Comparison of ENCODE assay signal across 15 cellular contexts in genomic region chr4:77172336-77172735, GRCh38. TPM values are rescaled to one million over a fixed set of nuclear protein-coding genes. Genes with fewer than 3 reads are reported as not detected.
DNase-seq lines count a peak whose midpoint lies in the region; ATAC-seq and TF ChIP-seq lines count a peak whose summit lies in the region.
"Had no signal": no experiment of that assay in that cellular context is flagged by ENCODE, and none has a peak within 500 bp of the region (broad histone marks: within the 10 kb centered on the region; RNA-seq: fewer than 3 reads in every experiment).

No MANE protein-coding gene starts in this region.

- peak overlapping the region; percentile 56 for H2BK5ac ChIP-seq in IMR-90 (ENCODE audit: low read depth, low read length, poor library complexity, severe bottlenecking)

- H3K27ac ChIP-seq in IMR-90 (ENCODE audit: insufficient read depth, low read length): no peak overlapping the region
- peak overlapping the region; percentile 91 for H3K27ac ChIP-seq in mammary epithelial cell (ENCODE audit: insufficient read depth, low read depth, low read length)
- H3K27ac ChIP-seq: C4-2B, KMS-11, PC-9 had no signal

- POLR2A ChIA-PET in IMR-90 (lab: Charles Lee; ENCODE audit: unreplicated experiment): no interaction called here

- CTCF ChIA-PET in IMR-90 (lab: Yijun Ruan, JAX) (no interaction called here), mammary epithelial cell (lab: Charles Lee; ENCODE audit: low non-redundant PET) (interaction anchor here (0.7 kb wide), 1 partner anchor 17 kb away, joined by 3 read pairs; no protein-coding TSS in a partner anchor)

- peaks cover 1% of the 10 kb centered on the region for H3K79me2 ChIP-seq in mammary epithelial cell (ENCODE audit: insufficient read depth, low read length)

- TF ChIP-seq CTCF in AG09319 (IDR thresholded peaks at IDR 0.05; ENCODE audit: low read depth, low read length): no peak
- TF ChIP-seq CTCF in IMR-90 (conservative IDR thresholded peaks at IDR 0.05; ENCODE audit: low read depth, low read length): no peak
- TF ChIP-seq CTCF in mammary epithelial cell (conservative IDR thresholded peaks at IDR 0.05 in 1 of 2, IDR thresholded peaks at IDR 0.05 in 1 of 2; ENCODE audit: extremely low read depth in 1 of 2, insufficient read depth in 1 of 2, low read depth in 1 of 2, low read length in 2 of 2): no peak

- no peak overlapping the region for H3K56ac ChIP-seq in IMR-90 (ENCODE audit: extremely low read depth, insufficient read depth, low read length)

- no peak overlapping the region for H4K91ac ChIP-seq in IMR-90 (ENCODE audit: insufficient read depth, low read depth, low read length)

- no peak overlapping the region for H2BK120ac ChIP-seq in IMR-90 (ENCODE audit: low read depth, low read length)

- H2BK20ac ChIP-seq in IMR-90 (ENCODE audit: low read depth, low read length): no peak overlapping the region

- in situ Hi-C loops in IMR-90 (cut with MboI; ENCODE audit: low sequenced_read_pairs) (loop anchor here (5.0 to 25.0 kb wide), 2 partner anchors 100 to 410 kb away; no protein-coding TSS in a partner anchor), mammary epithelial cell (cut with MboI; ENCODE audit: low sequenced_read_pairs in 2 of 2) (no loop called here), HAP-1 (cut with MboI; ENCODE audit: low sequenced_read_pairs) (no loop called here)

- no peak overlapping the region for H3K14ac ChIP-seq in IMR-90 (replicated peaks; ENCODE audit: low read depth, low read length)

- H3K4me3 ChIP-seq in IMR-90 (ENCODE audit: insufficient read depth, low read depth, low read length) (no peak overlapping the region), mammary epithelial cell (replicated peaks in 1 of 3; ENCODE audit: insufficient read depth in 1 of 3, low read depth in 2 of 3, low read length in 3 of 3) (no peak overlapping the region), HAP-1 (no peak overlapping the region)
- H3K4me3 ChIP-seq: PC-9 had no signal

- H3K4me2 ChIP-seq in IMR-90 (ENCODE audit: low read depth, low read length) (peak overlapping the region; percentile 71), mammary epithelial cell (ENCODE audit: insufficient read depth, low read depth, low read length) (peak overlapping the region; percentile 52)
- H3K4me2 ChIP-seq: KMS-11, PC-9 had no signal

- no peak overlapping the region for H2AK9ac ChIP-seq in IMR-90 (replicated peaks; ENCODE audit: low read depth, low read length, poor library complexity)

- 0 out of 4 replicates have a peak, but pooled peaks cover 0 to 4% of the 10 kb centered on the region in 2 experiments for H3K79me1 ChIP-seq in IMR-90 (ENCODE audit: low read depth in 1 of 2, low read length in 2 of 2)

- H2BK15ac ChIP-seq in IMR-90 (ENCODE audit: low read depth, low read length): 0 out of 3 replicates have a peak overlapping the region, but pooled peaks have one; percentile 88

- ATAC-seq in IMR-90 (ENCODE audit: low read depth) (peak; percentile 90), left colon (no peak), GM18870 (IDR thresholded peaks at IDR 0.05; ENCODE audit: unreplicated experiment) (no peak)
- ATAC-seq: stimulated activated naive B cell treated with anti-CD40 and anti-IgM and Interleukin-4, amounts not matched to agents 10 μg/mL and 1 μg/mL and 100 μg/mL, for 72 hours had no signal

- BruUV-seq in IMR-90 (replicated peaks; lab: Mats Ljungman, UMichigan): no TSS peak
- no TSS peak for BruUV-seq in mammary epithelial cell (replicated peaks; lab: Mats Ljungman, UMichigan)

- H2AK5ac ChIP-seq in IMR-90 (ENCODE audit: low read depth, low read length): no peak overlapping the region

- H4K8ac ChIP-seq in IMR-90 (ENCODE audit: low read depth in 2 of 2, low read length in 2 of 2): peak overlapping the region in 1 of 2 experiments; percentile 71; a peak in 2 of 4 replicates

- no CpG with 5 or more reads among the region's 3 CpGs for WGBS in IMR-90 (ENCODE audit: extremely low coverage in 2 of 2, insufficient read length in 1 of 2), 2 experiments
- WGBS in mammary epithelial cell (ENCODE audit: low coverage, missing lambda C conversion rate): 0% methylated on average over 3 of the region's 3 CpGs

- intact Hi-C loops in IMR-90 (cut with micrococcal nuclease): loop anchor here (2.0 kb wide), 1 partner anchor 14 kb away; no protein-coding TSS in a partner anchor
- intact Hi-C loops in mammary epithelial cell (cut with micrococcal nuclease): loop anchor here (1.0 kb wide), 1 partner anchor 30 kb away; no protein-coding TSS in a partner anchor
- intact Hi-C loops in left colon (cut with DNase I, micrococcal nuclease): no loop called here

- H2AFZ ChIP-seq in IMR-90 (replicated peaks; ENCODE audit: low read length, poor library complexity) (no peak overlapping the region), mammary epithelial cell (ENCODE audit: low read depth, low read length) (peak overlapping the region; percentile 25)
- H2AFZ ChIP-seq: PC-9 had no signal

- H4K20me1 ChIP-seq in IMR-90 (ENCODE audit: insufficient read depth, low read length) (peaks cover 8% of the 10 kb centered on the region; the same call in 1 of the 2 replicates), mammary epithelial cell (ENCODE audit: insufficient read depth, low read length) (no peaks in the 10 kb centered on the region)

- DNase-seq in AG09319 (ENCODE audit: extremely low read depth, low read depth) (peak; percentile 46), IMR-90 (peak; percentile 95), mammary epithelial cell (peak; percentile 91), kidney glomerular epithelial cell (lab: John Stamatoyannopoulos, UW) (peak; percentile 97), COLO668 (lab: John Stamatoyannopoulos, UW; ENCODE audit: unreplicated experiment) (no peak), left colon (no peak), HAP-1 (ENCODE audit: low spot score in 2 of 2) (no peak)
- DNase-seq: dermis blood vessel endothelial cell; hippocampal formation; NCI-H2107; stimulated activated naive B cell treated with anti-CD40 and anti-IgM and Interleukin-4, amounts not matched to agents 10 μg/mL and 1 μg/mL and 100 μg/mL, for 72 hours had no signal

- peaks cover 7% of the 10 kb centered on the region for H3K9me1 ChIP-seq in IMR-90 (ENCODE audit: insufficient read depth, low read length)

- peaks cover 33% of the 10 kb centered on the region for H3K27me3 ChIP-seq in IMR-90 (ENCODE audit: control insufficient read depth, insufficient read depth, low read length)
- no peaks in the 10 kb centered on the region for H3K27me3 ChIP-seq in mammary epithelial cell (ENCODE audit: insufficient read depth, low read length)
- H3K27me3 ChIP-seq in HAP-1 (ENCODE audit: low read depth): no peaks in the 10 kb centered on the region

- H4K5ac ChIP-seq in IMR-90 (ENCODE audit: low read depth, low read length): no peak overlapping the region

- H3K9me3 ChIP-seq in IMR-90 (ENCODE audit: control insufficient read depth, insufficient read depth, low read length) (no peaks in the 10 kb centered on the region), mammary epithelial cell (replicated peaks; ENCODE audit: insufficient read depth, low read length) (no peaks in the 10 kb centered on the region), HAP-1 (no peaks in the 10 kb centered on the region)

- H3K4me1 ChIP-seq in IMR-90 (ENCODE audit: control insufficient read depth, insufficient read depth, low read length): peaks cover 10% of the 10 kb centered on the region
- peaks cover 58% of the 10 kb centered on the region for H3K4me1 ChIP-seq in mammary epithelial cell (ENCODE audit: insufficient read depth, low read length)
- H3K4me1 ChIP-seq in HAP-1: no peaks in the 10 kb centered on the region

- H3K4ac ChIP-seq in IMR-90 (ENCODE audit: low read depth, low read length): no peak overlapping the region

- H3K36me3 ChIP-seq in IMR-90 (ENCODE audit: control insufficient read depth, insufficient read depth, low read length) (peaks cover 21% of the 10 kb centered on the region), mammary epithelial cell (ENCODE audit: insufficient read depth, low read length) (peaks cover 19% of the 10 kb centered on the region), HAP-1 (replicated peaks) (no peaks in the 10 kb centered on the region; the same call in none of the 2 replicates)

- dilution Hi-C loops in IMR-90 (cut with HindIII; ENCODE audit: low sequenced_read_pairs, unreplicated experiment) (no loop called here), mammary epithelial cell (cut with HindIII; ENCODE audit: low sequenced_read_pairs) (no loop called here)

- no peak overlapping the region for H3K23ac ChIP-seq in IMR-90 (ENCODE audit: low read depth, low read length)

- no peak for TF ChIP-seq POLR2A in IMR-90 (IDR thresholded peaks at IDR 0.05; ENCODE audit: low read depth, low read length)

- TF ChIP-seq RAD21 in IMR-90 (IDR thresholded peaks at IDR 0.05; ENCODE audit: low read length): no peak

- H3K18ac ChIP-seq in IMR-90 (ENCODE audit: low read depth, low read length): no peak overlapping the region

- H3K9ac ChIP-seq in IMR-90 (ENCODE audit: low read depth, low read length): no peak overlapping the region
- H3K9ac ChIP-seq in mammary epithelial cell (ENCODE audit: insufficient read depth, low read length): peak overlapping the region; percentile 54
- H3K9ac ChIP-seq: KMS-11 had no signal

TF ChIP-seq in IMR-90, 13 proteins besides CTCF, POLR2A, EP300 and RAD21:
- peak; percentile 67; the same call in 1 of the 2 replicates for TF ChIP-seq NFE2L2 (IDR thresholded peaks at IDR 0.05; ENCODE audit: low read depth, low read length)
- peak; percentile 73 for TF ChIP-seq CEBPB (IDR thresholded peaks at IDR 0.05; ENCODE audit: low read depth, low read length)
- TF ChIP-seq FOS (IDR thresholded peaks at IDR 0.05; ENCODE audit: low read depth, low read length): peak; percentile 51
- TF ChIP-seq RFX5 (IDR thresholded peaks at IDR 0.05; ENCODE audit: low read depth, low read length): no peak
- peak; percentile 51; the same call in 1 of the 2 replicates for TF ChIP-seq BHLHE40 (IDR thresholded peaks at IDR 0.05; ENCODE audit: low read depth, low read length)

RNA-seq across cellular contexts. Expression of gene CCNG2, which starts 15.3 kb away (rescaled TPM):
- total RNA-seq in IMR-90 (2012; rRNA removed): 11.3 and 23.9 TPM in 2 replicates
- 10.9 and 14.9 TPM in 2 replicates for polyA plus RNA-seq in IMR-90 (2012; rRNA removed)
- 5.8 and 8.5 TPM in 2 replicates for polyA plus RNA-seq in IMR-90 (2012; cell fraction: cytosol; rRNA removed)
- polyA plus RNA-seq in IMR-90 (2012; cell fraction: nucleus; rRNA removed; ENCODE audit: low replicate concordance): 3.9 and 12.2 TPM in 2 replicates
- total RNA-seq in mammary epithelial cell: 10 to 100 TPM; 45.8 to 80.2 TPM
- 24.2 TPM for polyA plus RNA-seq in mammary epithelial cell
- 53.7 TPM for polyA minus RNA-seq in mammary epithelial cell
- 100 to 1,000 TPM in 1 of 2 donors, 10 to 100 TPM in 1; 53.0 to 117 TPM for total RNA-seq in left colon

Comparison
In these comparisons a context has a peak if more than half of its experiments do, and no peak if none do; other contexts are left out.
1. DNase-seq: peak in AG09319 (single experiment), IMR-90 (single experiment), mammary epithelial cell (single experiment) and kidney glomerular epithelial cell (single experiment); none in COLO668 (single experiment), left colon (0 of 2) and HAP-1 (0 of 2).
2. intact Hi-C loops: an anchor here in IMR-90 (2.0 kb wide) and mammary epithelial cell (1.0 kb wide); none called in left colon.